11 cellular contexts compared by ENCODE assay signal in genomic region chr5:131279209-131279608, GRCh38. TPM values are rescaled to one million over a fixed set of nuclear protein-coding genes. Genes with fewer than 3 reads are reported as not detected.
A peak's percentile ranks its signal among the peaks of the same experiment; 100 is the strongest.
DNase-seq lines count a peak whose midpoint lies in the region; ATAC-seq and TF ChIP-seq lines count a peak whose summit lies in the region.
"Had no signal": no experiment of that assay in that cellular context is flagged by ENCODE, and none has a peak within 500 bp of the region (broad histone marks: within the 10 kb centered on the region; RNA-seq: fewer than 3 reads in every experiment).

No MANE protein-coding gene starts in this region.

- H3K4me3 Mint-ChIP-seq in immature natural killer cell: peak overlapping the region; percentile 72 to 86 (median 76)

- peaks cover 1% of the 10 kb centered on the region; the same call in 1 of the 2 replicates for H3F3A ChIP-seq in OCI-LY1 (ENCODE audit: insufficient read depth, low read length)

- H3K27ac ChIP-seq in OCI-LY1 (ENCODE audit: low read depth, low read length, poor library complexity, severe bottlenecking): peak overlapping the region; percentile 45
- H3K27ac ChIP-seq: SJCRH30 had no signal

- H3K27me3 Mint-ChIP-seq in immature natural killer cell (ENCODE audit: low read depth in 3 of 3): peaks cover 41 to 53% (median 43%) of the 10 kb centered on the region in 3 donors

- peak overlapping the region; percentile 88 to 97 (median 92) for H3K27ac Mint-ChIP-seq in immature natural killer cell

- TF ChIP-seq CTCF in GM12864 (IDR thresholded peaks at IDR 0.05; ENCODE audit: low read depth, low read length, missing control alignments) (no peak), OCI-LY1 (IDR thresholded peaks at IDR 0.05; ENCODE audit: low read length) (no peak)

- peak; percentile 31 for ATAC-seq in GM21447 (IDR thresholded peaks at IDR 0.05; ENCODE audit: unreplicated experiment)
- ATAC-seq in GM18517 (IDR thresholded peaks at IDR 0.05; ENCODE audit: unreplicated experiment): no peak

- H3K9me3 ChIP-seq in OCI-LY1 (ENCODE audit: low read length): no peaks in the 10 kb centered on the region
- H3K9me3 ChIP-seq: SJCRH30, testis had no signal

- no peaks in the 10 kb centered on the region for H3K9me2 ChIP-seq in OCI-LY1 (ENCODE audit: low read depth, low read length)

- no peaks in the 10 kb centered on the region for H3K27me3 ChIP-seq in OCI-LY1 (ENCODE audit: insufficient read depth, low read length)
- H3K27me3 ChIP-seq: SJCRH30, testis had no signal

- no peaks in the 10 kb centered on the region for H4K20me1 ChIP-seq in OCI-LY1 (ENCODE audit: insufficient read depth, low read length)

- H3K36me3 Mint-ChIP-seq in immature natural killer cell: peaks cover 0 to 1% (median 0%) of the 10 kb centered on the region in 3 donors

- peak overlapping the region; percentile 53; the same call in 1 of the 2 replicates for H3K4me2 ChIP-seq in OCI-LY1 (ENCODE audit: low read length)

- peaks cover 91% of the 10 kb centered on the region for H3K79me2 ChIP-seq in OCI-LY1 (ENCODE audit: insufficient read depth, low read length)

- H3K4me1 Mint-ChIP-seq in immature natural killer cell: peaks cover 97% of the 10 kb centered on the region in 2 donors

- no peak overlapping the region for H3K9ac ChIP-seq in OCI-LY1 (ENCODE audit: low read length)

- H3K9me3 Mint-ChIP-seq in immature natural killer cell: no peaks in the 10 kb centered on the region

- H3K4me3 ChIP-seq in GM12864 (ENCODE audit: low read depth, low read length) (peak overlapping the region; percentile 22; the same call in 1 of the 2 replicates), OCI-LY1 (ENCODE audit: low read depth, low read length, poor library complexity, severe bottlenecking) (no peak overlapping the region)
- H3K4me3 ChIP-seq: SJCRH30, testis had no signal

- no peak for DNase-seq in GM12864 (ENCODE audit: low read depth)
- DNase-seq in immature natural killer cell: no peak
- DNase-seq in NCI-H1417 treated with DMSO at 0.1 percent for 48 hours (lab: John Stamatoyannopoulos, UW): no peak
- no peak for DNase-seq in DMS114 treated with DMSO at 0.1 percent for 48 hours (lab: John Stamatoyannopoulos, UW; ENCODE audit: unreplicated experiment)
- DNase-seq in KG1 (lab: John Stamatoyannopoulos, UW): no peak
- DNase-seq: NCI-H2029, SJCRH30, testis had no signal

- peaks cover 73% of the 10 kb centered on the region for H3K4me1 ChIP-seq in OCI-LY1 (ENCODE audit: insufficient read depth, low read length, severe bottlenecking)
- H3K4me1 ChIP-seq: SJCRH30, testis had no signal

- no peak overlapping the region for H2AFZ ChIP-seq in OCI-LY1 (ENCODE audit: low read length)

- 0 out of 2 replicates have a peak, but pooled peaks cover 7% of the 10 kb centered on the region for H3K36me3 ChIP-seq in OCI-LY1 (ENCODE audit: insufficient read depth, low read length)
- H3K36me3 ChIP-seq: SJCRH30 had no signal

RNA-seq across cellular contexts. Expression of gene CDC42SE2, which starts 15.4 kb away (rescaled TPM):
- 100 to 1,000 TPM; 296 to 536 (median 342) TPM for polyA plus RNA-seq in immature natural killer cell
